In the genomic region with DNA sequence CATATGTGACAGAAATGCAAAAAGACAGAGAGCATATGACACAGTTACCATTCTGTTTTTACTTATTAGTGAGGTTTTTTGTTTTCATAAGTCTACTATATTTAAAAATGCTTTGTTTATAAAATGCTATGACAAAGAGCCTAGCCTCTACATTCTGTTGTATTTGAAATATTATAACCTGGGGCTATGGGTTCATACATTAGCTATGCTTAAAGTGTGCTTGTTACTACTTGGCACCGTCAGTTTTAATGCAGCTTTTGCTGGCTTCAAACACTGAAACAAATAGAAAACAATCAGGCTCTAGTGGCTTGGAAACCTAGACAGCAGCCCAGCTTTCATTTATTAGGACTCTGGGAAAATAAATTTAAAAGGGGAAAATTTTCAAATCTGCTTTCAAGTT, we compare ENCODE assay signal across 19 cellular contexts.
"Had no signal": no experiment of that assay in that cellular context is flagged by ENCODE, and none has a peak within 500 bp of the region (broad histone marks: within the 10 kb centered on the region; RNA-seq: fewer than 3 reads in every experiment).

No MANE protein-coding gene starts in this region.

- H3K4me3 ChIP-seq: body of pancreas, spleen, upper lobe of right lung had no signal

- DNase-seq: activated CD4-positive, alpha-beta memory T cell treated with anti-CD3 and anti-CD28 coated beads, Interleukin-2, amount 10 ng/mL, durations not matched to agents 7 days and 5 days; activated CD4-positive, alpha-beta T cell treated with anti-CD3 and anti-CD28 coated beads for 48 hours; activated effector memory CD4-positive, alpha-beta T cell treated with Interleukin-2 at 50 U/mL for 16 hours; activated naive CD4-positive, alpha-beta T cell treated with anti-CD3 and anti-CD28 coated beads for 36 hours; activated naive CD8-positive, alpha-beta T cell treated with anti-CD3 and anti-CD28 coated beads, Interleukin-2, amount 10 ng/mL, durations not matched to agents 7 days and 5 days; activated T-cell treated with anti-CD3 and anti-CD28 coated beads, Interleukin-2, amount 50 U/mL, for 72 hours; body of pancreas; caudate nucleus; dermis blood vessel endothelial cell; effector CD8-positive, alpha-beta T cell; left colon; mesenchymal stem cell; naive B cell; occipital lobe; posterior cingulate gyrus; spleen; stimulated activated CD4-positive, alpha-beta T cell treated with anti-CD3 and anti-CD28 coated beads, Interleukin-4, amount 100 ng/mL, for 1 hour; stimulated activated naive CD4-positive, alpha-beta T cell treated with Interleukin-2 at 50 U/mL for 16 hours; upper lobe of right lung had no signal
